ENCODE assay signal across 8 cellular contexts in genomic region chr15:70023769-70024491, GRCh38.
DNase-seq lines count a peak whose midpoint lies in the region; ATAC-seq and TF ChIP-seq lines count a peak whose summit lies in the region.

No MANE protein-coding gene starts in this region.

- ATAC-seq in left lung (peak; percentile 78), GM19328 (IDR thresholded peaks at IDR 0.05; ENCODE audit: unreplicated experiment) (no peak), GM21515 (IDR thresholded peaks at IDR 0.05; ENCODE audit: unreplicated experiment) (no peak)

- no peak overlapping the region for H3K4me3 Mint-ChIP-seq in glutamatergic neuron (ENCODE audit: unreplicated experiment)

- peak overlapping the region in 1 of 2 donors; percentile 23 for H3K27ac ChIP-seq in left lung

- peak; percentile 48 for DNase-seq in A172 (ENCODE audit: low spot score)
- peak; percentile 30 for DNase-seq in HCEC 1CT
- peak; percentile 72 for DNase-seq in astrocyte of the hippocampus (ENCODE audit: low read depth, low spot score)
- DNase-seq in left lung = peak in 1 of 2 donors; percentile 64
- no peak for DNase-seq in glutamatergic neuron
- DNase-seq in activated T-cell treated with anti-CD3 and anti-CD28 coated beads for 4 hours = no peak

- no peak overlapping the region for H3K27ac Mint-ChIP-seq in glutamatergic neuron (ENCODE audit: unreplicated experiment)

- H3K4me1 ChIP-seq in left lung = peaks cover 8 to 17% of the 10 kb centered on the region in 2 donors

- peaks cover 6% of the 10 kb centered on the region for H3K27me3 Mint-ChIP-seq in glutamatergic neuron (ENCODE audit: unreplicated experiment)

- TF ChIP-seq CTCF in left lung (IDR thresholded peaks at IDR 0.05) (no peak), glutamatergic neuron (IDR thresholded peaks at IDR 0.05; ENCODE audit: partially characterized antibody, unreplicated experiment) (no peak)

- H3K36me3 ChIP-seq in left lung = no peaks in the 10 kb centered on the region

- H3K36me3 Mint-ChIP-seq in glutamatergic neuron (ENCODE audit: unreplicated experiment) = peaks cover 13% of the 10 kb centered on the region

- no peaks in the 10 kb centered on the region for H3K9me3 ChIP-seq in left lung

- H3K27me3 ChIP-seq in left lung = no peaks in the 10 kb centered on the region

- H3K9me3 Mint-ChIP-seq in glutamatergic neuron (ENCODE audit: unreplicated experiment) = peaks cover 10% of the 10 kb centered on the region

- intact Hi-C loops in left lung (cut with DNase I) = no loop called here

- H3K4me3 ChIP-seq in left lung = no peak overlapping the region

- no peaks in the 10 kb centered on the region for H3K4me1 Mint-ChIP-seq in glutamatergic neuron (ENCODE audit: low read depth, unreplicated experiment)

Comparison
In these comparisons a context has a peak if more than half of its experiments do, and no peak if none do; other contexts are left out.
1. DNase-seq: peak in A172 (single experiment), HCEC 1CT (single experiment) and astrocyte of the hippocampus (single experiment); none in glutamatergic neuron (single experiment) and activated T-cell treated with anti-CD3 and anti-CD28 coated beads for 4 hours (single experiment).